In genomic region chr3:174215426-174215825, GRCh38 we compare ENCODE assay signal across 18 cellular contexts.
DNase-seq lines count a peak whose midpoint lies in the region; ATAC-seq, FAIRE-seq and TF ChIP-seq lines count a peak whose summit lies in the region.
"Had no signal": no experiment of that assay in that cellular context is flagged by ENCODE, and none has a peak within 500 bp of the region (broad histone marks: within the 10 kb centered on the region; RNA-seq: fewer than 3 reads in every experiment).

No MANE protein-coding gene starts in this region.

- POLR2A ChIA-PET in T-cell (lab: Charles Lee), result no interaction called here

- CTCF ChIA-PET in T-cell (lab: Charles Lee), result no interaction called here

- DNase-seq in LHCN-M2 (ENCODE audit: low read depth) (peak; percentile 28), superior temporal gyrus (ENCODE audit: extremely low spot score) (peak; percentile 41), glomerular visceral epithelial cell (ENCODE audit: extremely low spot score) (no peak), T-cell (no peak)
- DNase-seq: ACHN; BE2C; CD4-positive, alpha-beta T cell; GOT3; NCI-H1436; NCI-H2029; NCI-H2171; NCI-H526; PC-9; T-helper 2 cell had no signal

- peak overlapping the region in 3 of 5 experiments; percentile 48 to 83 (median 72) for H3K27ac Mint-ChIP-seq in brain
- no peak overlapping the region for H3K27ac Mint-ChIP-seq in T-cell
- H3K27ac Mint-ChIP-seq: CD4-positive, alpha-beta T cell had no signal

- no peak for TF ChIP-seq CTCF in brain (conservative IDR thresholded peaks at IDR 0.05)

- ATAC-seq in GM18907 (IDR thresholded peaks at IDR 0.05; ENCODE audit: unreplicated experiment) (no peak), T-cell (replicated peaks in 1 of 4) (no peak), HG02973 (IDR thresholded peaks at IDR 0.05; ENCODE audit: unreplicated experiment) (no peak)

- H3K27me3 Mint-ChIP-seq in brain (no peaks in the 10 kb centered on the region), T-cell (no peaks in the 10 kb centered on the region)
- H3K27me3 Mint-ChIP-seq: CD4-positive, alpha-beta T cell had no signal

- FAIRE-seq in G401.6 (lab: Jason Lieb, UNC), result peak; percentile 97

- peaks cover 0 to 3% (median 0%) of the 10 kb centered on the region in 5 experiments for H3K9me3 Mint-ChIP-seq in brain
- peaks cover 0 to 4% (median 3%) of the 10 kb centered on the region in 3 donors for H3K9me3 Mint-ChIP-seq in T-cell
- H3K9me3 Mint-ChIP-seq: CD4-positive, alpha-beta T cell had no signal

- peaks cover 17% of the 10 kb centered on the region for H3K4me1 Mint-ChIP-seq in brain
- H3K4me1 Mint-ChIP-seq in T-cell, result peaks cover 6 to 15% (median 11%) of the 10 kb centered on the region in 3 donors

- H3K36me3 Mint-ChIP-seq in brain (peaks cover 5% of the 10 kb centered on the region), T-cell (no peaks in the 10 kb centered on the region)

- peak overlapping the region in 1 of 5 experiments; percentile 60 for H3K4me3 Mint-ChIP-seq in brain
- H3K4me3 Mint-ChIP-seq in T-cell, result no peak overlapping the region
- H3K4me3 Mint-ChIP-seq: CD4-positive, alpha-beta T cell had no signal

Comparison
In these comparisons a context has a peak if more than half of its experiments do, and no peak if none do; other contexts are left out.
1. DNase-seq: peak in LHCN-M2 (single experiment) and superior temporal gyrus (single experiment); none in glomerular visceral epithelial cell (single experiment) and T-cell (0 of 34).
2. H3K27ac Mint-ChIP-seq: peak in brain (3 of 5); none in T-cell (0 of 2).